ENCODE assay signal across 8 cellular contexts in the genomic region with DNA sequence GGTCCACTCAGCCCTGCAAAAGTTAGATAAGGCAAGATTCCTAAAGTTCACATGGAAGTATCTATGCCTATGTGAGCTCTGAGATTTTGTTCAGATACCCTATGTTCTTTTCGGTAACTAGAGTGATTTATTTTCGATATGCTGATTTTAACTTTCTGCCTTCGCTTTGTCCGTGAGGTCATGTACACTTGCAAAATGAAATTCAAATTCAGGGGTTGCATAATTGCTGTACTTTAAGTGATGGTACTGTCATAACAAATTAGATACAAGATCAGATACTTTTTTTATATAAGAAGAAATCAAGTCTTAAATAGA. TPM values are rescaled to one million over a fixed set of nuclear protein-coding genes. Genes with fewer than 3 reads are reported as not detected.
DNase-seq lines count a peak whose midpoint lies in the region; ATAC-seq and TF ChIP-seq lines count a peak whose summit lies in the region.

No MANE protein-coding gene starts in this region.

- H3K36me3 ChIP-seq in GM23338 (ENCODE audit: insufficient read depth): no peaks in the 10 kb centered on the region

- H3K9me2 ChIP-seq in GM23338 (ENCODE audit: insufficient read depth): no peaks in the 10 kb centered on the region

- peak overlapping the region; percentile 86 for H3K4me3 Mint-ChIP-seq in GM23338

- peak overlapping the region; percentile 64 for H3K27ac Mint-ChIP-seq in GM23338
- H3K27ac Mint-ChIP-seq in activated naive CD4-positive, alpha-beta T cell treated with anti-CD3 and anti-CD28 coated beads, Interleukin-2, amount 50 U/mL, for 72 hours: peak overlapping the region; percentile 61 to 91

- ATAC-seq in GM23338 (no peak), GM21367 (IDR thresholded peaks at IDR 0.05; ENCODE audit: unreplicated experiment) (no peak), HG03520 (IDR thresholded peaks at IDR 0.05; ENCODE audit: unreplicated experiment) (no peak)
- ATAC-seq in activated naive CD4-positive, alpha-beta T cell treated with anti-CD3 and anti-CD28 coated beads, Interleukin-2, amount 50 U/mL, for 72 hours: no peak

- H3K79me2 ChIP-seq in GM23338 (replicated peaks; ENCODE audit: insufficient read depth): peaks cover 41% of the 10 kb centered on the region

- H3K9me3 Mint-ChIP-seq in GM23338: no peaks in the 10 kb centered on the region
- no peaks in the 10 kb centered on the region for H3K9me3 Mint-ChIP-seq in activated naive CD4-positive, alpha-beta T cell treated with anti-CD3 and anti-CD28 coated beads, Interleukin-2, amount 50 U/mL, for 72 hours

- H2AFZ ChIP-seq in GM23338: peak overlapping the region; percentile 84

- H3F3A ChIP-seq in GM23338 (replicated peaks; ENCODE audit: low read depth): peaks cover 20% of the 10 kb centered on the region

- DNase-seq in AG09309 (ENCODE audit: low read depth) (no peak), GM23338 (ENCODE audit: low spot score) (no peak), iris pigment epithelial cell (ENCODE audit: low read depth) (peak; percentile 51), NCI-H526 treated with DMSO at 0.1 percent for 48 hours (lab: John Stamatoyannopoulos, UW) (no peak)
- no peak for DNase-seq in activated naive CD4-positive, alpha-beta T cell treated with anti-CD3 and anti-CD28 coated beads, Interleukin-2, amount 50 U/mL, for 72 hours (ENCODE audit: low spot score in 2 of 2)

- peaks cover 27% of the 10 kb centered on the region for H3K4me1 Mint-ChIP-seq in GM23338

- TF ChIP-seq CTCF in AG09309 (IDR thresholded peaks at IDR 0.05; ENCODE audit: control insufficient read depth, insufficient read depth, low read depth, low read length, missing control alignments) (no peak), GM23338 (conservative IDR thresholded peaks at IDR 0.05; ENCODE audit: low read depth in 2 of 2) (no peak)

- peaks cover 24% of the 10 kb centered on the region for H3K4me1 ChIP-seq in GM23338 (ENCODE audit: insufficient read depth)

- H3K36me3 Mint-ChIP-seq in GM23338 (ENCODE audit: low read depth): peaks cover 4% of the 10 kb centered on the region; the same call in 1 of the 3 replicates
- peaks cover 11 to 12% of the 10 kb centered on the region in 2 donors for H3K36me3 Mint-ChIP-seq in activated naive CD4-positive, alpha-beta T cell treated with anti-CD3 and anti-CD28 coated beads, Interleukin-2, amount 50 U/mL, for 72 hours

- H3K4me3 ChIP-seq in AG09309 (ENCODE audit: control insufficient read depth, low read depth, low read length): peak overlapping the region; percentile 83
- H3K4me3 ChIP-seq in GM23338: peak overlapping the region; percentile 69

- H3K27me3 Mint-ChIP-seq in GM23338 (ENCODE audit: insufficient read depth, low read depth, poor library complexity): peaks cover 5% of the 10 kb centered on the region

- no peaks in the 10 kb centered on the region for H3K27me3 ChIP-seq in GM23338 (ENCODE audit: insufficient read depth)

- peak overlapping the region; percentile 69 for H3K27ac ChIP-seq in GM23338 (ENCODE audit: low read depth)
- H3K27ac ChIP-seq in temporal lobe (ENCODE audit: low read depth, low read length): peak overlapping the region; percentile 61

- peaks cover 3% of the 10 kb centered on the region; the same call in 1 of the 2 replicates for H4K20me1 ChIP-seq in GM23338 (replicated peaks; ENCODE audit: insufficient read depth)

- H3K4me2 ChIP-seq in GM23338: peak overlapping the region; percentile 81

TF ChIP-seq in GM23338, 12 proteins besides CTCF, POLR2A, EP300 and RAD21:
- TF ChIP-seq JUNB (IDR thresholded peaks at IDR 0.05; ENCODE audit: unreplicated experiment) (no peak), POLR2AphosphoS5 (IDR thresholded peaks at IDR 0.05; ENCODE audit: low read depth) (peak; percentile 4; the same call in 1 of the 2 replicates)

RNA-seq across cellular contexts. Expression of a gene that starts 0.3 kb away (rescaled TPM):
- total RNA-seq in GM23338 (2014; rRNA removed; shearing (Covaris generic)): 91.9 and 104 TPM in 2 replicates
- 50.8 and 51.4 TPM in 2 replicates for polyA plus RNA-seq in GM23338 (2016; fragmentation: Nextera tagmentation; extraction: Ambion mirVana)
- 10 to 100 TPM; 57.5 to 95.7 TPM for total RNA-seq in activated naive CD4-positive, alpha-beta T cell treated with anti-CD3 and anti-CD28 coated beads, Interleukin-2, amount 50 U/mL, for 72 hours
- 76.7 TPM for total RNA-seq in temporal lobe

RNA-seq across cellular contexts. Expression of a gene that starts 40.5 kb away (rescaled TPM):
- 84.5 and 112 TPM in 2 replicates for total RNA-seq in GM23338 (2014; rRNA removed; shearing (Covaris generic))
- 8.0 and 9.7 TPM in 2 replicates for polyA plus RNA-seq in GM23338 (2016; fragmentation: Nextera tagmentation; extraction: Ambion mirVana)
- total RNA-seq in activated naive CD4-positive, alpha-beta T cell treated with anti-CD3 and anti-CD28 coated beads, Interleukin-2, amount 50 U/mL, for 72 hours: 1 to 10 TPM; 5.1 to 8.2 TPM
- 28.8 TPM for total RNA-seq in temporal lobe
